Comparison of ENCODE assay signal across 27 cellular contexts in genomic region chr11:120285256-120285655, GRCh38. TPM values are rescaled to one million over a fixed set of nuclear protein-coding genes. Genes with fewer than 3 reads are reported as not detected.
"Had no signal": no experiment of that assay in that cellular context is flagged by ENCODE, and none has a peak within 500 bp of the region (broad histone marks: within the 10 kb centered on the region; RNA-seq: fewer than 3 reads in every experiment).

No MANE protein-coding gene starts in this region.

- H3K27ac ChIP-seq: epithelial cell of prostate, esophagus muscularis mucosa, hepatocyte, spleen, testis, tibial nerve had no signal

- H3K79me2 ChIP-seq: hepatocyte had no signal

- H3K9me3 ChIP-seq: esophagus muscularis mucosa, spleen, testis, tibial nerve had no signal

- H3K36me3 ChIP-seq: esophagus muscularis mucosa, spleen, tibial nerve had no signal

- H3K27ac Mint-ChIP-seq: dendritic cell treated with granulocyte-macrophage colony-stimulating factor and Interleukin-4, amounts not matched to agents 40 ng/mL and 50 ng/mL, for 4 days; effector memory CD8-positive, alpha-beta T cell; naive B cell; nephron; stimulated activated memory B cell treated with anti-CD40 and anti-IgM and Interleukin-4, amounts not matched to agents 10 μg/mL and 1 μg/mL and 100 μg/mL, for 72 hours; stimulated activated naive CD8-positive, alpha-beta T cell treated with anti-CD3 and anti-CD28 coated beads, Interleukin-15, Interleukin-2, amounts not matched to agents 100 ng/mL and 50 ng/mL, for 24 hours had no signal

- H3K4me1 Mint-ChIP-seq: naive B cell; stimulated activated memory B cell treated with anti-CD40 and anti-IgM and Interleukin-4, amounts not matched to agents 10 μg/mL and 1 μg/mL and 100 μg/mL, for 72 hours had no signal

- H3K27me3 ChIP-seq: testis, tibial nerve had no signal

- H3K4me1 ChIP-seq: esophagus muscularis mucosa, testis, tibial nerve had no signal

- H3K4me3 Mint-ChIP-seq: dendritic cell treated with granulocyte-macrophage colony-stimulating factor and Interleukin-4, amounts not matched to agents 40 ng/mL and 50 ng/mL, for 4 days; effector memory CD8-positive, alpha-beta T cell; naive B cell; nephron; stimulated activated memory B cell treated with anti-CD40 and anti-IgM and Interleukin-4, amounts not matched to agents 10 μg/mL and 1 μg/mL and 100 μg/mL, for 72 hours; stimulated activated naive CD8-positive, alpha-beta T cell treated with anti-CD3 and anti-CD28 coated beads, Interleukin-15, Interleukin-2, amounts not matched to agents 100 ng/mL and 50 ng/mL, for 24 hours had no signal

- FAIRE-seq: colon had no signal

- H2AFZ ChIP-seq: hepatocyte had no signal

- ATAC-seq: effector memory CD8-positive, alpha-beta T cell; left colon; left ventricle myocardium superior; sciatic nerve; stimulated activated memory B cell treated with anti-CD40 and anti-IgM and Interleukin-4, amounts not matched to agents 10 μg/mL and 1 μg/mL and 100 μg/mL, for 72 hours had no signal

- H3K9me3 Mint-ChIP-seq: dendritic cell treated with granulocyte-macrophage colony-stimulating factor and Interleukin-4, amounts not matched to agents 40 ng/mL and 50 ng/mL, for 4 days; effector memory CD8-positive, alpha-beta T cell; naive B cell; nephron; stimulated activated memory B cell treated with anti-CD40 and anti-IgM and Interleukin-4, amounts not matched to agents 10 μg/mL and 1 μg/mL and 100 μg/mL, for 72 hours; stimulated activated naive CD8-positive, alpha-beta T cell treated with anti-CD3 and anti-CD28 coated beads, Interleukin-15, Interleukin-2, amounts not matched to agents 100 ng/mL and 50 ng/mL, for 24 hours had no signal

- H3K36me3 Mint-ChIP-seq: naive B cell; stimulated activated memory B cell treated with anti-CD40 and anti-IgM and Interleukin-4, amounts not matched to agents 10 μg/mL and 1 μg/mL and 100 μg/mL, for 72 hours had no signal

- H3K4me2 ChIP-seq: hepatocyte had no signal

- H3K4me3 ChIP-seq: esophagus muscularis mucosa, hepatocyte, lung, spleen, testis, tibial nerve had no signal

- DNase-seq: cerebellar nuclear complex; effector memory CD8-positive, alpha-beta T cell; head of caudate nucleus; left colon; left ventricle myocardium superior; mesenchymal stem cell; midbrain; naive B cell; spleen; stimulated activated CD4-positive, alpha-beta T cell treated with anti-CD3 and anti-CD28 coated beads, Interleukin-15, amount 100 ng/mL, for 24 hours; stimulated activated CD4-positive, alpha-beta T cell treated with anti-CD3 and anti-CD28 coated beads, Interleukin-1b, Interleukin-23, amount 100 ng/mL, for 48 hours; stimulated activated CD4-positive, alpha-beta T cell treated with anti-CD3 and anti-CD28 coated beads, Interleukin-4, amount 100 ng/mL, for 24 hours; testis had no signal

RNA-seq across cellular contexts. Expression of gene POU2F3, which starts 45.3 kb away (rescaled TPM):
- total RNA-seq: esophagus muscularis mucosa, hepatocyte, left ventricle myocardium superior, pulmonary artery endothelial cell, sciatic nerve, skeletal muscle tissue, subcutaneous adipose tissue had no signal
- polyA plus RNA-seq: hepatocyte had no signal
